ENCODE assay signal across 8 cellular contexts in genomic region chr1:9874959-9875635, GRCh38.
DNase-seq lines count a peak whose midpoint lies in the region; TF ChIP-seq lines count a peak whose summit lies in the region.

No MANE protein-coding gene starts in this region.

- peaks cover 11% of the 10 kb centered on the region for H3K4me1 ChIP-seq in NT2/D1 (ENCODE audit: insufficient read depth, insufficient read length)
- peaks cover 34% of the 10 kb centered on the region for H3K4me1 ChIP-seq in mucosa of stomach (ENCODE audit: control insufficient read depth, insufficient read depth, low read length)

- H3K9ac ChIP-seq in NT2/D1 (ENCODE audit: insufficient read length, low read depth), result peak overlapping the region; percentile 24
- peak overlapping the region; percentile 33 for H3K9ac ChIP-seq in mucosa of stomach (ENCODE audit: low read length)

- H3K36me3 ChIP-seq in NT2/D1 (ENCODE audit: insufficient read depth, insufficient read length, low read length) (peaks cover 4% of the 10 kb centered on the region), mucosa of stomach (ENCODE audit: control insufficient read depth, insufficient read depth, low read length) (peaks cover 6% of the 10 kb centered on the region)

- DNase-seq in DMS53 treated with DMSO at 0.1 percent for 48 hours (lab: John Stamatoyannopoulos, UW; ENCODE audit: unreplicated experiment) (peak; percentile 55), HPDE6-E6E7 (ENCODE audit: extremely low spot score) (peak; percentile 82), NT2/D1 (ENCODE audit: low read depth, low spot score) (peak; percentile 43), erythroblast (lab: John Stamatoyannopoulos, UW) (peak; percentile 71 to 82), GOT3 (lab: John Stamatoyannopoulos, UW) (no peak)
- DNase-seq in activated CD8-positive, alpha-beta memory T cell treated with anti-CD3 and anti-CD28 coated beads, Interleukin-2, amount 50 U/mL, for 48 hours, result peak; percentile 88
- DNase-seq in stimulated activated CD8-positive, alpha-beta memory T cell treated with anti-CD3 and anti-CD28 coated beads, Interleukin-4, amount 100 ng/mL, for 48 hours, result peak; percentile 87

- no peak for TF ChIP-seq POLR2A in erythroblast (IDR thresholded peaks at IDR 0.05; ENCODE audit: low read length)

- H3K27me3 ChIP-seq in NT2/D1 (ENCODE audit: insufficient read depth, insufficient read length) (no peaks in the 10 kb centered on the region), mucosa of stomach (ENCODE audit: control insufficient read depth, insufficient read depth, low read length) (no peaks in the 10 kb centered on the region)

- H3K4me3 ChIP-seq in NT2/D1 (ENCODE audit: insufficient read length, low read depth), result no peak overlapping the region
- H3K4me3 ChIP-seq in mucosa of stomach (ENCODE audit: low read length), result no peak overlapping the region

- H3K9me3 ChIP-seq in NT2/D1 (ENCODE audit: insufficient read depth, low read length), result no peaks in the 10 kb centered on the region
- H3K9me3 ChIP-seq in mucosa of stomach (ENCODE audit: control insufficient read depth, low read length), result no peaks in the 10 kb centered on the region
